ENCODE assay signal across 1 cellular context in genomic region chr19:45445139-45445538, GRCh38.
TF ChIP-seq lines count a peak whose summit lies in the region.

No MANE protein-coding gene starts in this region.

TF ChIP-seq in endothelial cell of umbilical vein, 7 proteins besides CTCF, POLR2A, EP300 and RAD21:
- no peak for TF ChIP-seq JUN (IDR thresholded peaks at IDR 0.05; ENCODE audit: borderline replicate concordance, insufficient read depth, insufficient read length, low read depth)
- no peak for TF ChIP-seq MAX (IDR thresholded peaks at IDR 0.05; ENCODE audit: insufficient read depth, insufficient read length)
- TF ChIP-seq FOS (IDR thresholded peaks at IDR 0.05; ENCODE audit: borderline replicate concordance, insufficient read depth, low read length): no peak
- no peak for TF ChIP-seq MYC (IDR thresholded peaks at IDR 0.05; ENCODE audit: low read depth, low read length)
- no peak for TF ChIP-seq EZH2 (IDR thresholded peaks at IDR 0.05; ENCODE audit: borderline replicate concordance, low read depth, low read length, severe bottlenecking)
- TF ChIP-seq GATA2 (IDR thresholded peaks at IDR 0.05; ENCODE audit: insufficient read depth, insufficient read length, low read depth, low read length): no peak
- no peak for TF ChIP-seq POLR2AphosphoS5 (IDR thresholded peaks at IDR 0.05; ENCODE audit: insufficient read depth, low read depth, low read length)
